8 cellular contexts compared by ENCODE assay signal in genomic region chr6:55528624-55529023, GRCh38. TPM values are rescaled to one million over a fixed set of nuclear protein-coding genes. Genes with fewer than 3 reads are reported as not detected.
A peak's percentile ranks its signal among the peaks of the same experiment; 100 is the strongest.
DNase-seq lines count a peak whose midpoint lies in the region; ATAC-seq, FAIRE-seq and TF ChIP-seq lines count a peak whose summit lies in the region.

No MANE protein-coding gene starts in this region.

- peak; percentile 65 for ATAC-seq in GM18520 (IDR thresholded peaks at IDR 0.05; ENCODE audit: unreplicated experiment)
- peak; percentile 67 for ATAC-seq in HG03095 (IDR thresholded peaks at IDR 0.05; ENCODE audit: unreplicated experiment)

- intact Hi-C loops in kidney (cut with DNase I), result no loop called here

- no peaks in the 10 kb centered on the region for H3K4me1 ChIP-seq in kidney (ENCODE audit: control insufficient read depth in 1 of 2, insufficient read depth in 1 of 2, low read depth in 1 of 2, low read length in 2 of 2)

- DNase-seq in SK-N-MC (ENCODE audit: low read depth, low spot score) (no peak), kidney (no peak), NCI-H1436 treated with DMSO at 0.1 percent for 48 hours (lab: John Stamatoyannopoulos, UW) (no peak), NCI-H446 treated with DMSO at 0.1 percent for 48 hours (lab: John Stamatoyannopoulos, UW) (no peak), inferior parietal cortex (ENCODE audit: extremely low spot score) (no peak)
- no peak for DNase-seq in effector CD4-positive, alpha-beta T cell

- H3K9me3 ChIP-seq in SK-N-MC (ENCODE audit: low read depth, low read length), result no peaks in the 10 kb centered on the region
- H3K9me3 ChIP-seq in kidney (ENCODE audit: control insufficient read depth in 1 of 2, low read length in 2 of 2), result no peaks in the 10 kb centered on the region

- H3K27ac ChIP-seq in SK-N-MC (peak overlapping the region; percentile 77), kidney (ENCODE audit: low read depth in 2 of 2, low read length in 2 of 2) (no peak overlapping the region)

- H3K9ac ChIP-seq in SK-N-MC (ENCODE audit: insufficient read length) (no peak overlapping the region), kidney (ENCODE audit: low read length in 2 of 2) (no peak overlapping the region)

- TF ChIP-seq CTCF in kidney (IDR thresholded peaks at IDR 0.05; ENCODE audit: borderline replicate concordance, extremely low read depth, insufficient read depth), result peak; percentile 13

- H3K36me3 ChIP-seq in SK-N-MC (ENCODE audit: insufficient read depth, low read length), result no peaks in the 10 kb centered on the region
- no peaks in the 10 kb centered on the region for H3K36me3 ChIP-seq in kidney (ENCODE audit: control insufficient read depth in 1 of 2, insufficient read depth in 2 of 2, low read length in 2 of 2)

- FAIRE-seq in kidney (lab: Jason Lieb, UNC), result no peak

- H3K4me3 ChIP-seq in SK-N-MC (peak overlapping the region; percentile 40), kidney (ENCODE audit: low read length in 2 of 2) (no peak overlapping the region)

RNA-seq across cellular contexts. Expression of gene HMGCLL1, which starts 50.4 kb away (rescaled TPM):
- 0.94 TPM for total RNA-seq in kidney
- 2.0 TPM for polyA plus RNA-seq in kidney (ENCODE audit: insufficient read depth, low read depth, low replicate concordance)
